ENCODE assay signal across 1 cellular context in the genomic region with DNA sequence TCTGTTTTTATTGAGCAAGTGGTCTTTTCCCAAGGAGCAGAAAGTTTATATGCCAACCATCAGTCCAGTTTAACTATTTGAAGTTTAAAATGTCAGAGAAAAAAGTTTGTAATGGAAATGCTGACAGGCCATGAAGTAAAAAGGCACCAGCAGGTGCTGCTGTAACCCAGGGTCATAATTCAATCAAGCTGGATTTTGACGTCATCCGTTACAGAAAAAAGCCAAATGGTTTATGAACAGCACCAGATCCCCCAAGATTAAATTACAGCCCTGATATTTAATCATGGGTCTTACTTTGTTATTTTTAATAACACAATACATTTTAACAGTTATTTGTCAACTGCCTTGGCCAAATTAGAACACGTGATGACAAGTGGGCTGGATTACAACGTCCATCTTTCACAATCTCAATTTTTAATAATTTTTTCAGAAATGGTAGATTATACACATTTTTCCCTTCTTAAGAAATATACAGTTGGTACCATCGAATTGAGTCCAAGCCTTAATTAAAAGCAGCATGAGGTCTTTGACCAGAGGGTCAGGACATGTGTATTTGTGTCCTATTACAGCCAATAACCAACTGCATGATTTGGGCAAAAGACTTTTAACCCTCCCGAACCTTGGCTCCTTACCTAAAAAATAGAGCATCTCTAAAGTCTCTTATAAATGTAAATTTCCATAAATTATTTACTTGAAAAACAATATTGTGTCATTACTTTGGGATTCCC.
TF ChIP-seq lines count a peak whose summit lies in the region.

No MANE protein-coding gene starts in this region.

TF ChIP-seq in H1, 55 proteins besides CTCF, POLR2A, EP300 and RAD21:
- TF ChIP-seq SAP30 (IDR thresholded peaks at IDR 0.05; ENCODE audit: insufficient read depth, insufficient replicate concordance, low read length), result no peak
- TF ChIP-seq TBP (IDR thresholded peaks at IDR 0.05; ENCODE audit: low read depth, low read length), result no peak
- TF ChIP-seq RNF2 (IDR thresholded peaks at IDR 0.05; ENCODE audit: borderline replicate concordance, low read depth, low read length, missing control alignments, poor library complexity, severe bottlenecking), result no peak
- TF ChIP-seq SUZ12 (IDR thresholded peaks at IDR 0.05; ENCODE audit: low read length), result no peak
- TF ChIP-seq GABPA (IDR thresholded peaks at IDR 0.05; ENCODE audit: borderline replicate concordance, insufficient read depth, low read length), result no peak
- no peak for TF ChIP-seq CHD2 (IDR thresholded peaks at IDR 0.05; ENCODE audit: low read length)
- TF ChIP-seq CBX5 (IDR thresholded peaks at IDR 0.05; ENCODE audit: low read depth, low read length), result no peak
- no peak for TF ChIP-seq CHD1 (IDR thresholded peaks at IDR 0.05; ENCODE audit: low read depth, low read length)
- no peak for TF ChIP-seq JUN (IDR thresholded peaks at IDR 0.05; ENCODE audit: low read depth, low read length)
- TF ChIP-seq POLR2AphosphoS5 (IDR thresholded peaks at IDR 0.05; ENCODE audit: low read depth, low read length), result no peak
- no peak for TF ChIP-seq KDM4A (IDR thresholded peaks at IDR 0.05; ENCODE audit: low read depth, low read length, severe bottlenecking)
